ENCODE assay signal across 18 cellular contexts in the genomic region with DNA sequence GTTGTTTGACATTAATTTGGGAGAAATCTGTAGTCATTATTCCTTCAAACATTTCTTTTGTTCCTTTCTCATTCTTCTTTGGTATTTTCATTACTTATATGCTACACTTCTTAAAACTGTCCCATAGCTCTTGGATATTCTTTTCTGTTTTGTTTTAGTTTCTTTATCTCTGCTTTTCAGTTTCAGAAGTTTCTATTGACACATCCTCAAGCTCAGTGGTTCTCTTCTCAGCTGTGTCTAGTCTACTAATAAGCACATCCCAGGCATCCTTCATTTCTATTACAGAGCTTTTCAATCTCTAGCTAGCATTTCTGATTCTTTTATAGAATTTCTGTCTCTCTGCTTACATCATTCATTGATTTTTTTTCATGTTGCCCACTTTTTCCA.
DNase-seq lines count a peak whose midpoint lies in the region; ATAC-seq and TF ChIP-seq lines count a peak whose summit lies in the region.
"Had no signal": no experiment of that assay in that cellular context is flagged by ENCODE, and none has a peak within 500 bp of the region (broad histone marks: within the 10 kb centered on the region; RNA-seq: fewer than 3 reads in every experiment).

No MANE protein-coding gene starts in this region.

- intact Hi-C loops in testis (cut with DNase I; ENCODE audit: low total_unique reads): no loop called here

- no peaks in the 10 kb centered on the region for H3K27me3 ChIP-seq in testis

- H3K27ac ChIP-seq in testis: no peak overlapping the region
- H3K27ac ChIP-seq: coronary artery, lower lobe of right lung had no signal

- no peak for TF ChIP-seq POLR2A in GM18505 (IDR thresholded peaks at IDR 0.05; ENCODE audit: borderline replicate concordance, extremely low read depth, insufficient read depth, insufficient read length)
- TF ChIP-seq POLR2A in testis (IDR thresholded peaks at IDR 0.05): no peak

- no peaks in the 10 kb centered on the region for H3K4me1 ChIP-seq in testis
- H3K4me1 ChIP-seq: Caco-2, lower lobe of right lung had no signal

- H3K9me3 ChIP-seq in testis: no peaks in the 10 kb centered on the region
- H3K9me3 ChIP-seq: lower lobe of right lung had no signal

- H3K36me3 ChIP-seq in testis (ENCODE audit: low read depth, missing control alignments): no peaks in the 10 kb centered on the region
- H3K36me3 ChIP-seq: lower lobe of right lung had no signal

- no peak for TF ChIP-seq CTCF in testis (IDR thresholded peaks at IDR 0.05)

- ATAC-seq in GM18505 (IDR thresholded peaks at IDR 0.05; ENCODE audit: unreplicated experiment) (peak; percentile 73), GM19395 (IDR thresholded peaks at IDR 0.05; ENCODE audit: unreplicated experiment) (peak; percentile 93), HG02759 (IDR thresholded peaks at IDR 0.05; ENCODE audit: unreplicated experiment) (peak; percentile 48), HG03432 (IDR thresholded peaks at IDR 0.05; ENCODE audit: unreplicated experiment) (peak; percentile 82)
- ATAC-seq: activated T-helper 17 cell treated with anti-CD3 and anti-CD28 coated beads, Interleukin-2, amount 50 U/mL, for 72 hours; lower lobe of right lung; natural killer cell treated with Interleukin-12 subunit alpha and Interleukin-12 subunit beta and Interleukin-15 and Interleukin-18, amount 100 ng/mL, for 72 hours had no signal

- no peak overlapping the region for H3K4me3 ChIP-seq in testis
- H3K4me3 ChIP-seq: coronary artery, lower lobe of right lung had no signal

- no peak for DNase-seq in activated CD4-positive, alpha-beta T cell treated with anti-CD3 and anti-CD28 coated beads, Interleukin-2, amount 50 U/mL, for 4 hours
- DNase-seq in HT-29 (ENCODE audit: low spot score) (no peak), testis (no peak)
- no peak for DNase-seq in effector CD8-positive, alpha-beta T cell (lab: John Stamatoyannopoulos, UW)
- DNase-seq: activated CD4-positive, alpha-beta T cell treated with anti-CD3 and anti-CD28 coated beads, Interleukin-2, amount 10 ng/mL, durations not matched to agents 7 days and 5 days; amniotic stem cell; Caco-2; GDM1; lower lobe of right lung; NCI-H1417; NCI-H524 had no signal
